ENCODE assay signal across 20 cellular contexts in genomic region chr17:31412511-31412910, GRCh38. TPM values are rescaled to one million over a fixed set of nuclear protein-coding genes. Genes with fewer than 3 reads are reported as not detected.
DNase-seq lines count a peak whose midpoint lies in the region; ATAC-seq, FAIRE-seq and TF ChIP-seq lines count a peak whose summit lies in the region.
"Had no signal": no experiment of that assay in that cellular context is flagged by ENCODE, and none has a peak within 500 bp of the region (broad histone marks: within the 10 kb centered on the region; RNA-seq: fewer than 3 reads in every experiment).

No MANE protein-coding gene starts in this region.

- H2AFZ ChIP-seq in IMR-90 (replicated peaks; ENCODE audit: low read length, poor library complexity), result peak overlapping the region; percentile 28

- TF ChIP-seq POLR2A in IMR-90 (IDR thresholded peaks at IDR 0.05; ENCODE audit: low read depth, low read length) (no peak), spleen (IDR thresholded peaks at IDR 0.05) (no peak)

- H3K56ac ChIP-seq in IMR-90 (ENCODE audit: extremely low read depth, insufficient read depth, low read length), result no peak overlapping the region

- no peak overlapping the region for H2AK9ac ChIP-seq in IMR-90 (replicated peaks; ENCODE audit: low read depth, low read length, poor library complexity)

- 83% methylated on average over 1 of the region's 6 CpGs; no CpG with 5 or more reads in 1 of the 2 experiments for WGBS in IMR-90 (ENCODE audit: extremely low coverage in 2 of 2, insufficient read length in 1 of 2), 2 experiments
- 62 to 79% (median 76%) methylated on average over 4 to 6 of the region's 6 CpGs for WGBS in spleen, 5 donors

- no peak for TF ChIP-seq CTCF in IMR-90 (conservative IDR thresholded peaks at IDR 0.05; ENCODE audit: low read depth, low read length)
- no peak for TF ChIP-seq CTCF in kidney (IDR thresholded peaks at IDR 0.05; ENCODE audit: borderline replicate concordance, extremely low read depth, insufficient read depth)
- TF ChIP-seq CTCF in spleen (IDR thresholded peaks at IDR 0.05 in 8 of 11, conservative IDR thresholded peaks at IDR 0.05 in 3 of 11), result no peak

- no peak overlapping the region for H3K4me2 ChIP-seq in IMR-90 (ENCODE audit: low read depth, low read length)

- H2BK120ac ChIP-seq in IMR-90 (ENCODE audit: low read depth, low read length), result no peak overlapping the region

- no peak overlapping the region for H2BK20ac ChIP-seq in IMR-90 (ENCODE audit: low read depth, low read length)

- H3K9ac ChIP-seq in IMR-90 (ENCODE audit: low read depth, low read length) (no peak overlapping the region), kidney (ENCODE audit: low read length in 2 of 2) (no peak overlapping the region)

- H3K4ac ChIP-seq in IMR-90 (ENCODE audit: low read depth, low read length), result no peak overlapping the region

- H3K27me3 ChIP-seq in IMR-90 (ENCODE audit: control insufficient read depth, insufficient read depth, low read length) (peaks cover 29% of the 10 kb centered on the region), spleen (replicated peaks in 1 of 7) (peaks cover 0 to 17% (median 0%) of the 10 kb centered on the region in 7 donors)
- H3K27me3 ChIP-seq: MG63, Peyer's patch had no signal

- no peak for FAIRE-seq in kidney (lab: Jason Lieb, UNC)
- FAIRE-seq: HTR-8/SVneo had no signal

- no peak for TF ChIP-seq RAD21 in IMR-90 (IDR thresholded peaks at IDR 0.05; ENCODE audit: low read length)

- H4K91ac ChIP-seq in IMR-90 (ENCODE audit: insufficient read depth, low read depth, low read length), result no peak overlapping the region

- intact Hi-C loops in IMR-90 (cut with micrococcal nuclease), result no loop called here
- intact Hi-C loops in kidney (cut with DNase I), result no loop called here
- intact Hi-C loops in spleen (cut with DNase I; ENCODE audit: low total_unique reads), result no loop called here

- H2BK15ac ChIP-seq in IMR-90 (ENCODE audit: low read depth, low read length), result no peak overlapping the region

- H3K4me3 ChIP-seq in IMR-90 (ENCODE audit: insufficient read depth, low read depth, low read length) (no peak overlapping the region), kidney (ENCODE audit: low read length in 2 of 2) (no peak overlapping the region), spleen (no peak overlapping the region)
- H3K4me3 ChIP-seq: MG63, Peyer's patch had no signal

- no peaks in the 10 kb centered on the region for H3K36me3 ChIP-seq in IMR-90 (ENCODE audit: control insufficient read depth, insufficient read depth, low read length)
- H3K36me3 ChIP-seq in kidney (ENCODE audit: control insufficient read depth in 1 of 2, insufficient read depth in 2 of 2, low read length in 2 of 2), result no peaks in the 10 kb centered on the region
- H3K36me3 ChIP-seq in spleen, result no peaks in the 10 kb centered on the region
- H3K36me3 ChIP-seq: MG63, Peyer's patch had no signal

- H2AK5ac ChIP-seq in IMR-90 (ENCODE audit: low read depth, low read length), result no peak overlapping the region

- H3K23ac ChIP-seq in IMR-90 (ENCODE audit: low read depth, low read length), result no peak overlapping the region

- ATAC-seq in IMR-90 (ENCODE audit: low read depth), result no peak

- no peak overlapping the region for H4K5ac ChIP-seq in IMR-90 (ENCODE audit: low read depth, low read length)

- no peak overlapping the region for H4K8ac ChIP-seq in IMR-90 (ENCODE audit: low read depth in 2 of 2, low read length in 2 of 2)

- H3K9me1 ChIP-seq in IMR-90 (ENCODE audit: insufficient read depth, low read length), result peaks cover 4% of the 10 kb centered on the region; the same call in 1 of the 2 replicates

- in situ Hi-C loops in IMR-90 (cut with MboI; ENCODE audit: low sequenced_read_pairs), result no loop called here

- CTCF ChIA-PET in IMR-90 (lab: Yijun Ruan, JAX), result interaction anchor here (0.6 kb wide), 1 partner anchor 50 kb away, joined by 6 read pairs; no protein-coding TSS in a partner anchor

- no peak overlapping the region for H3K18ac ChIP-seq in IMR-90 (ENCODE audit: low read depth, low read length)

- no peak overlapping the region for H2BK5ac ChIP-seq in IMR-90 (ENCODE audit: low read depth, low read length, poor library complexity, severe bottlenecking)

- no peak overlapping the region for H3K27ac ChIP-seq in IMR-90 (ENCODE audit: insufficient read depth, low read length)
- H3K27ac ChIP-seq in caudate nucleus (ENCODE audit: low read depth, low read length), result peak overlapping the region; percentile 97
- H3K27ac ChIP-seq in kidney (ENCODE audit: low read depth in 2 of 2, low read length in 2 of 2), result no peak overlapping the region
- H3K27ac ChIP-seq in spleen, result no peak overlapping the region
- H3K27ac ChIP-seq: C4-2B, Peyer's patch had no signal

- H3K14ac ChIP-seq in IMR-90 (replicated peaks; ENCODE audit: low read depth, low read length), result no peak overlapping the region

- 0 out of 2 replicates have a peak, but pooled peaks cover 3% of the 10 kb centered on the region for H4K20me1 ChIP-seq in IMR-90 (ENCODE audit: insufficient read depth, low read length)

- DNase-seq in IMR-90 (no peak), caudate nucleus (lab: John Stamatoyannopoulos, UW) (no peak), kidney (peak; percentile 45), spleen (peak; percentile 39), NCI-H2196 (lab: John Stamatoyannopoulos, UW; ENCODE audit: unreplicated experiment) (no peak), medulla oblongata (ENCODE audit: extremely low spot score) (no peak)
- DNase-seq in stimulated activated CD4-positive, alpha-beta T cell treated with anti-CD3 and anti-CD28 coated beads, Interleukin-2, amount 100 ng/mL, for 48 hours, result no peak
- DNase-seq: DMS79 treated with DMSO at 0.1 percent for 48 hours, H7, Kasumi-1, MG63, NCI-H1048, NCI-H1436, NCI-H1930, NCI-H2171, NCI-H446, NCI-H526 treated with DMSO at 0.1 percent for 48 hours, Peyer's patch had no signal

- H3K4me1 ChIP-seq in IMR-90 (ENCODE audit: control insufficient read depth, insufficient read depth, low read length) (no peaks in the 10 kb centered on the region; the same call in 1 of the 2 replicates), kidney (ENCODE audit: control insufficient read depth in 1 of 2, insufficient read depth in 1 of 2, low read depth in 1 of 2, low read length in 2 of 2) (no peaks in the 10 kb centered on the region), spleen (peaks cover 0 to 9% (median 2%) of the 10 kb centered on the region in 6 donors)
- H3K4me1 ChIP-seq: Peyer's patch had no signal

- POLR2A ChIA-PET in IMR-90 (lab: Charles Lee; ENCODE audit: unreplicated experiment), result no interaction called here

- no TSS peak for BruUV-seq in IMR-90 (replicated peaks; lab: Mats Ljungman, UMichigan)

- H3K9me3 ChIP-seq in IMR-90 (ENCODE audit: control insufficient read depth, insufficient read depth, low read length) (no peaks in the 10 kb centered on the region), kidney (ENCODE audit: control insufficient read depth in 1 of 2, low read length in 2 of 2) (no peaks in the 10 kb centered on the region), spleen (no peaks in the 10 kb centered on the region)
- H3K9me3 ChIP-seq: MG63, Peyer's patch had no signal

- H3K79me1 ChIP-seq in IMR-90 (ENCODE audit: low read depth in 1 of 2, low read length in 2 of 2), result no peaks in the 10 kb centered on the region

- dilution Hi-C loops in IMR-90 (cut with HindIII; ENCODE audit: low sequenced_read_pairs, unreplicated experiment), result no loop called here

TF ChIP-seq in IMR-90, 13 proteins besides CTCF, POLR2A, EP300 and RAD21:
- no peak for TF ChIP-seq MAFK (IDR thresholded peaks at IDR 0.05; ENCODE audit: low read depth, low read length)
- no peak for TF ChIP-seq BHLHE40 (IDR thresholded peaks at IDR 0.05; ENCODE audit: low read depth, low read length)
- no peak for TF ChIP-seq CEBPB (IDR thresholded peaks at IDR 0.05; ENCODE audit: low read depth, low read length)
- no peak for TF ChIP-seq NFE2L2 (IDR thresholded peaks at IDR 0.05; ENCODE audit: low read depth, low read length)
- TF ChIP-seq RCOR1 (IDR thresholded peaks at IDR 0.05; ENCODE audit: insufficient replicate concordance, low read length), result no peak
- no peak for TF ChIP-seq CHD1 (IDR thresholded peaks at IDR 0.05; ENCODE audit: low read depth, low read length)

RNA-seq across cellular contexts. Expression of gene RAB11FIP4, which starts 21.0 kb away (rescaled TPM):
- 1.1 and 1.4 TPM in 2 replicates for total RNA-seq in IMR-90 (2012; rRNA removed)
- polyA plus RNA-seq in IMR-90 (2012; rRNA removed), result 0.59 and 0.68 TPM in 2 replicates
- 0.60 and 0.84 TPM in 2 replicates for polyA plus RNA-seq in IMR-90 (2012; cell fraction: cytosol; rRNA removed)
- 0.57 and 0.62 TPM in 2 replicates for polyA plus RNA-seq in IMR-90 (2012; cell fraction: nucleus; rRNA removed; ENCODE audit: low replicate concordance)
- total RNA-seq in kidney, result 32.5 TPM
- polyA plus RNA-seq in kidney (ENCODE audit: insufficient read depth, low read depth, low replicate concordance), result 10.0 TPM
- total RNA-seq in spleen, result 10 to 100 TPM; 17.8 to 25.2 (median 22.3) TPM
- 1 to 10 TPM; 5.5 to 8.9 (median 5.8) TPM for polyA plus RNA-seq in spleen

Comparison
In these comparisons a context has a peak if more than half of its experiments do, and no peak if none do; other contexts are left out.
1. DNase-seq: peak in kidney (single experiment) and spleen (single experiment); none in IMR-90 (single experiment), caudate nucleus (0 of 61), NCI-H2196 (single experiment), stimulated activated CD4-positive, alpha-beta T cell treated with anti-CD3 and anti-CD28 coated beads, Interleukin-2, amount 100 ng/mL, for 48 hours (0 of 2) and medulla oblongata (single experiment).